Comparison of ENCODE assay signal across 1 cellular context in genomic region chr6:41325446-41326066, GRCh38.
A peak's percentile ranks its signal among the peaks of the same experiment; 100 is the strongest.
TF ChIP-seq lines count a peak whose summit lies in the region.

No MANE protein-coding gene starts in this region.

TF ChIP-seq in K562, 482 proteins besides CTCF, POLR2A, EP300 and RAD21 (continued from another document and continues in another):
- no peak for TF ChIP-seq ZNF592 (IDR thresholded peaks at IDR 0.05)
- no peak for TF ChIP-seq SLC30A9 (CRISPR knock-in tag; IDR thresholded peaks at IDR 0.05)
- no peak for TF ChIP-seq PURB (CRISPR knock-in tag; IDR thresholded peaks at IDR 0.05; ENCODE audit: low read depth)
- TF ChIP-seq MEF2A (IDR thresholded peaks at IDR 0.05; ENCODE audit: control insufficient read depth, low read depth, low read length) = no peak
- TF ChIP-seq, protein P1, sequence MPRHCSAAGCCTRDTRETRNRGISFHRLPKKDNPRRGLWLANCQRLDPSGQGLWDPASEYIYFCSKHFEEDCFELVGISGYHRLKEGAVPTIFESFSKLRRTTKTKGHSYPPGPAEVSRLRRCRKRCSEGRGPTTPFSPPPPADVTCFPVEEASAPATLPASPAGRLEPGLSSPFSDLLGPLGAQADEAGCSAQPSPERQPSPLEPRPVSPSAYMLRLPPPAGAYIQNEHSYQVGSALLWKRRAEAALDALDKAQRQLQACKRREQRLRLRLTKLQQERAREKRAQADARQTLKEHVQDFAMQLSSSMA (CRISPR knock-in tag; IDR thresholded peaks at IDR 0.05) = no peak
- TF ChIP-seq, protein P2, sequence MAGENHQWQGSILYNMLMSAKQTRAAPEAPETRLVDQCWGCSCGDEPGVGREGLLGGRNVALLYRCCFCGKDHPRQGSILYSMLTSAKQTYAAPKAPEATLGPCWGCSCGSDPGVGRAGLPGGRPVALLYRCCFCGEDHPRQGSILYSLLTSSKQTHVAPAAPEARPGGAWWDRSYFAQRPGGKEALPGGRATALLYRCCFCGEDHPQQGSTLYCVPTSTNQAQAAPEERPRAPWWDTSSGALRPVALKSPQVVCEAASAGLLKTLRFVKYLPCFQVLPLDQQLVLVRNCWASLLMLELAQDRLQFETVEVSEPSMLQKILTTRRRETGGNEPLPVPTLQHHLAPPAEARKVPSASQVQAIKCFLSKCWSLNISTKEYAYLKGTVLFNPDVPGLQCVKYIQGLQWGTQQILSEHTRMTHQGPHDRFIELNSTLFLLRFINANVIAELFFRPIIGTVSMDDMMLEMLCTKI (IDR thresholded peaks at IDR 0.05; ENCODE audit: partially characterized antibody) = no peak
- TF ChIP-seq SOX6 (IDR thresholded peaks at IDR 0.05) = peak; percentile 89
- no peak for TF ChIP-seq THRAP3 (IDR thresholded peaks at IDR 0.05; ENCODE audit: borderline replicate concordance)
- no peak for TF ChIP-seq ZNF318 (IDR thresholded peaks at IDR 0.05; ENCODE audit: borderline replicate concordance in 1 of 2, low read depth in 1 of 2)
- TF ChIP-seq ZNF3 (CRISPR knock-in tag; IDR thresholded peaks at IDR 0.05) = no peak
- TF ChIP-seq OTX1 (CRISPR knock-in tag; IDR thresholded peaks at IDR 0.05) = no peak
- TF ChIP-seq, protein P3, sequence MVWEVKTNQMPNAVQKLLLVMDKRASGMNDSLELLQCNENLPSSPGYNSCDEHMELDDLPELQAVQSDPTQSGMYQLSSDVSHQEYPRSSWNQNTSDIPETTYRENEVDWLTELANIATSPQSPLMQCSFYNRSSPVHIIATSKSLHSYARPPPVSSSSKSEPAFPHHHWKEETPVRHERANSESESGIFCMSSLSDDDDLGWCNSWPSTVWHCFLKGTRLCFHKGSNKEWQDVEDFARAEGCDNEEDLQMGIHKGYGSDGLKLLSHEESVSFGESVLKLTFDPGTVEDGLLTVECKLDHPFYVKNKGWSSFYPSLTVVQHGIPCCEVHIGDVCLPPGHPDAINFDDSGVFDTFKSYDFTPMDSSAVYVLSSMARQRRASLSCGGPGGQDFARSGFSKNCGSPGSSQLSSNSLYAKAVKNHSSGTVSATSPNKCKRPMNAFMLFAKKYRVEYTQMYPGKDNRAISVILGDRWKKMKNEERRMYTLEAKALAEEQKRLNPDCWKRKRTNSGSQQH (CRISPR knock-in tag; IDR thresholded peaks at IDR 0.05) = no peak
- no peak for TF ChIP-seq TCF7 (IDR thresholded peaks at IDR 0.05; ENCODE audit: borderline replicate concordance)
- no peak for TF ChIP-seq NCOA6 (IDR thresholded peaks at IDR 0.05)
- no peak for TF ChIP-seq NCOA2 (IDR thresholded peaks at IDR 0.05; ENCODE audit: partially characterized antibody in 2 of 2)
- no peak for TF ChIP-seq FOXP4 (CRISPR knock-in tag; IDR thresholded peaks at IDR 0.05; ENCODE audit: borderline replicate concordance)
- no peak for TF ChIP-seq GABPB1 (CRISPR knock-in tag; IDR thresholded peaks at IDR 0.05)
- TF ChIP-seq SMAD2 (IDR thresholded peaks at IDR 0.05; ENCODE audit: low read depth, low read length) = no peak
- TF ChIP-seq U2AF1 (optimal IDR thresholded peaks at IDR 0.05; ENCODE audit: low read depth, low read length) = no peak
- TF ChIP-seq CSDE1 (IDR thresholded peaks at IDR 0.05) = no peak
- TF ChIP-seq THAP12 (CRISPR knock-in tag; IDR thresholded peaks at IDR 0.05) = no peak
- peak in 1 of 2 experiments; percentile 33; a peak in 1 of 4 replicates for TF ChIP-seq TEAD1 (CRISPR knock-in tag; IDR thresholded peaks at IDR 0.05)
- no peak for TF ChIP-seq SMARCA5 (IDR thresholded peaks at IDR 0.05)
- no peak for TF ChIP-seq ZNF830 (CRISPR knock-in tag; IDR thresholded peaks at IDR 0.05)
- no peak for TF ChIP-seq ZBTB5 (IDR thresholded peaks at IDR 0.05)
- no peak for TF ChIP-seq ZBTB33 (CRISPR knock-in tag; IDR thresholded peaks at IDR 0.05)
